ENCODE assay signal across 14 cellular contexts in genomic region chr4:183241322-183241640, GRCh38.
A peak's percentile ranks its signal among the peaks of the same experiment; 100 is the strongest.
DNase-seq lines count a peak whose midpoint lies in the region; ATAC-seq and TF ChIP-seq lines count a peak whose summit lies in the region.
"Had no signal": no experiment of that assay in that cellular context is flagged by ENCODE, and none has a peak within 500 bp of the region (broad histone marks: within the 10 kb centered on the region; RNA-seq: fewer than 3 reads in every experiment).

No MANE protein-coding gene starts in this region.

- H2AK5ac ChIP-seq in IMR-90 (ENCODE audit: low read depth, low read length) = no peak overlapping the region
- H2AK5ac ChIP-seq in neuronal stem cell (ENCODE audit: low read depth, low read length) = no peak overlapping the region

- no peak overlapping the region for H2BK20ac ChIP-seq in IMR-90 (ENCODE audit: low read depth, low read length)

- no peaks in the 10 kb centered on the region for H3K27me3 ChIP-seq in ACC112 (ENCODE audit: insufficient read depth, low read length)
- H3K27me3 ChIP-seq in IMR-90 (ENCODE audit: control insufficient read depth, insufficient read depth, low read length) = no peaks in the 10 kb centered on the region
- no peaks in the 10 kb centered on the region for H3K27me3 ChIP-seq in lower lobe of right lung (ENCODE audit: low read depth)
- no peaks in the 10 kb centered on the region for H3K27me3 ChIP-seq in neuronal stem cell (ENCODE audit: control insufficient read depth in 3 of 3, insufficient read depth in 3 of 3, low read depth in 1 of 3, low read length in 3 of 3)
- H3K27me3 ChIP-seq: BE2C, uterus had no signal

- peaks cover 6% of the 10 kb centered on the region; the same call in 1 of the 2 replicates for H3K9me1 ChIP-seq in IMR-90 (ENCODE audit: insufficient read depth, low read length)

- no peak for TF ChIP-seq RAD21 in IMR-90 (IDR thresholded peaks at IDR 0.05; ENCODE audit: low read length)

- no peak overlapping the region for H4K91ac ChIP-seq in IMR-90 (ENCODE audit: insufficient read depth, low read depth, low read length)
- no peak overlapping the region for H4K91ac ChIP-seq in neuronal stem cell (ENCODE audit: low read depth, low read length, poor library complexity)

- peak; percentile 84 for ATAC-seq in IMR-90 (ENCODE audit: low read depth)
- ATAC-seq in lower lobe of right lung = peak; percentile 38 to 85
- ATAC-seq in GM18858 (IDR thresholded peaks at IDR 0.05; ENCODE audit: unreplicated experiment) = no peak
- ATAC-seq in GM21717 (IDR thresholded peaks at IDR 0.05; ENCODE audit: unreplicated experiment) = no peak
- ATAC-seq: activated naive CD4-positive, alpha-beta T cell treated with anti-CD3 and anti-CD28 coated beads, Interleukin-2, amount 50 U/mL, for 72 hours; natural killer cell had no signal

- DNase-seq in IMR-90 (peak; percentile 93), choroid plexus epithelial cell (ENCODE audit: low read depth) (peak; percentile 88), lower lobe of right lung (no peak), NCI-H187 (lab: John Stamatoyannopoulos, UW) (no peak), neuronal stem cell (ENCODE audit: low spot score) (no peak)
- DNase-seq: activated CD4-positive, alpha-beta T cell treated with anti-CD3 and anti-CD28 coated beads for 1 hour; BE2C; natural killer cell; NCI-H1092; uterus had no signal

- peaks cover 8% of the 10 kb centered on the region for H4K20me1 ChIP-seq in IMR-90 (ENCODE audit: insufficient read depth, low read length)

- no peak overlapping the region for H3K4ac ChIP-seq in IMR-90 (ENCODE audit: low read depth, low read length)
- no peak overlapping the region for H3K4ac ChIP-seq in neuronal stem cell (ENCODE audit: low read length)

- H3K79me1 ChIP-seq in IMR-90 (ENCODE audit: low read depth in 1 of 2, low read length in 2 of 2) (peaks cover 18 to 25% of the 10 kb centered on the region in 2 experiments), neuronal stem cell (ENCODE audit: low read depth, low read length) (no peaks in the 10 kb centered on the region)

- H3K4me2 ChIP-seq in IMR-90 (ENCODE audit: low read depth, low read length) (peak overlapping the region; percentile 5; the same call in 1 of the 2 replicates), neuronal stem cell (ENCODE audit: insufficient read depth, low read length, poor library complexity, severe bottlenecking) (no peak overlapping the region)

- no TSS peak for BruUV-seq in IMR-90 (replicated peaks; lab: Mats Ljungman, UMichigan)

- TF ChIP-seq POLR2A in IMR-90 (IDR thresholded peaks at IDR 0.05; ENCODE audit: low read depth, low read length) = no peak

- no peaks in the 10 kb centered on the region for H3K79me2 ChIP-seq in ACC112 (ENCODE audit: control insufficient read depth, insufficient read depth, low read length, unreplicated experiment)

- TF ChIP-seq CTCF in IMR-90 (conservative IDR thresholded peaks at IDR 0.05; ENCODE audit: low read depth, low read length) = no peak
- no peak for TF ChIP-seq CTCF in choroid plexus epithelial cell (conservative IDR thresholded peaks at IDR 0.05; ENCODE audit: low read depth, low read length)
- no peak for TF ChIP-seq CTCF in lower lobe of right lung (IDR thresholded peaks at IDR 0.05)

- peak overlapping the region; percentile 12; the same call in 1 of the 2 replicates for H3K27ac ChIP-seq in ACC112 (ENCODE audit: low read depth, low read length)
- H3K27ac ChIP-seq in IMR-90 (ENCODE audit: insufficient read depth, low read length) = no peak overlapping the region
- H3K27ac ChIP-seq in lower lobe of right lung = no peak overlapping the region
- no peak overlapping the region for H3K27ac ChIP-seq in neuronal stem cell (replicated peaks; ENCODE audit: low read length)

- no peak overlapping the region for H2AK9ac ChIP-seq in IMR-90 (replicated peaks; ENCODE audit: low read depth, low read length, poor library complexity)

- H3K36me3 ChIP-seq in ACC112 (ENCODE audit: insufficient read depth, low read length) = peaks cover 15% of the 10 kb centered on the region; the same call in 1 of the 2 replicates
- peaks cover 14% of the 10 kb centered on the region for H3K36me3 ChIP-seq in IMR-90 (ENCODE audit: control insufficient read depth, insufficient read depth, low read length)
- H3K36me3 ChIP-seq in lower lobe of right lung = peaks cover 30% of the 10 kb centered on the region
- H3K36me3 ChIP-seq in neuronal stem cell (replicated peaks in 1 of 2; ENCODE audit: control insufficient read depth in 2 of 2, insufficient read depth in 2 of 2, low read length in 2 of 2) = peaks cover 4 to 38% of the 10 kb centered on the region in 2 donors
- H3K36me3 ChIP-seq: uterus had no signal

- in situ Hi-C loops in IMR-90 (cut with MboI; ENCODE audit: low sequenced_read_pairs) = no loop called here

- H3K9ac ChIP-seq in IMR-90 (ENCODE audit: low read depth, low read length) (no peak overlapping the region), neuronal stem cell (ENCODE audit: low read depth, low read length, poor library complexity) (no peak overlapping the region)

- no peak overlapping the region for H3K14ac ChIP-seq in IMR-90 (replicated peaks; ENCODE audit: low read depth, low read length)
- no peak overlapping the region for H3K14ac ChIP-seq in neuronal stem cell (ENCODE audit: low read length)

- CTCF ChIA-PET in IMR-90 (lab: Yijun Ruan, JAX) = interaction anchor here (1.0 kb wide), 1 partner anchor 15 kb away, joined by 3 read pairs; no protein-coding TSS in a partner anchor

- H2BK120ac ChIP-seq in IMR-90 (ENCODE audit: low read depth, low read length) (no peak overlapping the region), neuronal stem cell (ENCODE audit: low read depth, low read length) (no peak overlapping the region)

- dilution Hi-C loops in IMR-90 (cut with HindIII; ENCODE audit: low sequenced_read_pairs, unreplicated experiment) = no loop called here

- H3K56ac ChIP-seq in IMR-90 (ENCODE audit: extremely low read depth, insufficient read depth, low read length) = no peak overlapping the region

- H2AFZ ChIP-seq in ACC112 (ENCODE audit: low read length, unreplicated experiment) (no peak overlapping the region), IMR-90 (replicated peaks; ENCODE audit: low read length, poor library complexity) (no peak overlapping the region), neuronal stem cell (ENCODE audit: low read length) (no peak overlapping the region)

- intact Hi-C loops in IMR-90 (cut with micrococcal nuclease) = loop anchor here (2.0 kb wide), 1 partner anchor 142 kb away; the partner anchor contains the start of gene WWC2
- intact Hi-C loops in lower lobe of right lung (cut with DNase I) = no loop called here

- H3K23ac ChIP-seq in IMR-90 (ENCODE audit: low read depth, low read length) (no peak overlapping the region), neuronal stem cell (ENCODE audit: low read depth, low read length, poor library complexity) (no peak overlapping the region)

- no peak overlapping the region for H4K5ac ChIP-seq in IMR-90 (ENCODE audit: low read depth, low read length)

- peaks cover 4% of the 10 kb centered on the region for H3K9me3 ChIP-seq in IMR-90 (ENCODE audit: control insufficient read depth, insufficient read depth, low read length)
- H3K9me3 ChIP-seq in lower lobe of right lung = peaks cover 6% of the 10 kb centered on the region
- H3K9me3 ChIP-seq in neuronal stem cell (replicated peaks in 1 of 2; ENCODE audit: control insufficient read depth in 2 of 2, insufficient read depth in 1 of 2, low read depth in 1 of 2, low read length in 2 of 2) = no peaks in the 10 kb centered on the region
- H3K9me3 ChIP-seq: BE2C, uterus had no signal

- H2BK5ac ChIP-seq in IMR-90 (ENCODE audit: low read depth, low read length, poor library complexity, severe bottlenecking) (no peak overlapping the region), neuronal stem cell (ENCODE audit: low read length) (no peak overlapping the region)

- H3K4me3 ChIP-seq in ACC112 (ENCODE audit: low read depth, low read length) = no peak overlapping the region
- no peak overlapping the region for H3K4me3 ChIP-seq in IMR-90 (ENCODE audit: insufficient read depth, low read depth, low read length)
- H3K4me3 ChIP-seq in choroid plexus epithelial cell (ENCODE audit: low read depth, low read length) = no peak overlapping the region
- H3K4me3 ChIP-seq in lower lobe of right lung = no peak overlapping the region
- no peak overlapping the region for H3K4me3 ChIP-seq in neuronal stem cell (ENCODE audit: low read length in 2 of 2)
- H3K4me3 ChIP-seq: uterus had no signal

- H2BK12ac ChIP-seq in neuronal stem cell (ENCODE audit: low read length) = no peak overlapping the region

- H4K8ac ChIP-seq in IMR-90 (ENCODE audit: low read depth in 2 of 2, low read length in 2 of 2) (no peak overlapping the region), neuronal stem cell (ENCODE audit: low read depth, low read length) (no peak overlapping the region)

- H3K4me1 ChIP-seq in ACC112 (ENCODE audit: control insufficient read depth, insufficient read depth, low read length, unreplicated experiment) (peaks cover 15% of the 10 kb centered on the region), IMR-90 (ENCODE audit: control insufficient read depth, insufficient read depth, low read length) (peaks cover 12% of the 10 kb centered on the region; the same call in 1 of the 2 replicates), lower lobe of right lung (no peaks in the 10 kb centered on the region), neuronal stem cell (ENCODE audit: control insufficient read depth in 2 of 2, insufficient read depth in 1 of 2, low read depth in 1 of 2, low read length in 2 of 2) (peaks cover 2 to 15% of the 10 kb centered on the region in 2 donors)
- H3K4me1 ChIP-seq: uterus had no signal

- WGBS in IMR-90 (ENCODE audit: extremely low coverage in 2 of 2, insufficient read length in 1 of 2), 2 experiments = no CpG with 5 or more reads among the region's 4 CpGs
- no CpG with 5 or more reads among the region's 4 CpGs for WGBS in neuronal stem cell (ENCODE audit: extremely low coverage in 2 of 2, insufficient read length in 2 of 2, insufficient replicate concordance in 1 of 2), 2 donors

- H3K18ac ChIP-seq in IMR-90 (ENCODE audit: low read depth, low read length) (no peak overlapping the region), neuronal stem cell (ENCODE audit: low read length) (no peak overlapping the region)

- POLR2A ChIA-PET in IMR-90 (lab: Charles Lee; ENCODE audit: unreplicated experiment) = no interaction called here

- H2BK15ac ChIP-seq in IMR-90 (ENCODE audit: low read depth, low read length) (no peak overlapping the region), neuronal stem cell (ENCODE audit: low read length) (no peak overlapping the region)

TF ChIP-seq in IMR-90, 13 proteins besides CTCF, POLR2A, EP300 and RAD21 (continues in another document):
- peak; percentile 56 for TF ChIP-seq USF2 (IDR thresholded peaks at IDR 0.05; ENCODE audit: low read depth, low read length)

Comparison
In these comparisons a context has a peak if more than half of its experiments do, and no peak if none do; other contexts are left out.
1. ATAC-seq: peak in IMR-90 (single experiment) and lower lobe of right lung (2 of 2); none in GM18858 (single experiment) and GM21717 (single experiment).
2. DNase-seq: peak in IMR-90 (single experiment) and choroid plexus epithelial cell (single experiment); none in lower lobe of right lung (single experiment), NCI-H187 (0 of 2) and neuronal stem cell (single experiment).